ENCODE assay signal across 23 cellular contexts in genomic region chr13:27262546-27262945, GRCh38. TPM values are rescaled to one million over a fixed set of nuclear protein-coding genes. Genes with fewer than 3 reads are reported as not detected.
DNase-seq lines count a peak whose midpoint lies in the region; ATAC-seq lines count a peak whose summit lies in the region.
"Had no signal": no experiment of that assay in that cellular context is flagged by ENCODE, and none has a peak within 500 bp of the region (broad histone marks: within the 10 kb centered on the region; RNA-seq: fewer than 3 reads in every experiment).

No MANE protein-coding gene starts in this region.

- POLR2A ChIA-PET in T-cell (lab: Charles Lee): interaction anchor here in 1 of 2 donors (0.7 kb wide), 1 partner anchor 969 kb away, joined by 10 read pairs; no protein-coding TSS in a partner anchor

- CTCF ChIA-PET in T-cell (lab: Charles Lee): interaction anchor here in 1 of 2 donors (0.6 to 1.0 kb wide), 3 partner anchors 16 to 88 kb away, joined by 3 to 5 read pairs (median 3); no protein-coding TSS in a partner anchor

- peaks cover 30% of the 10 kb centered on the region for H3K36me3 Mint-ChIP-seq in activated naive CD4-positive, alpha-beta T cell treated with anti-CD3 and anti-CD28 coated beads, Interleukin-2, amount 50 U/mL, for 24 hours
- peaks cover 8 to 11% of the 10 kb centered on the region in 2 donors for H3K36me3 Mint-ChIP-seq in activated naive CD4-positive, alpha-beta T cell treated with anti-CD3 and anti-CD28 coated beads, Interleukin-2, amount 50 U/mL, for 72 hours
- peaks cover 32% of the 10 kb centered on the region for H3K36me3 Mint-ChIP-seq in T-cell
- peaks cover 33% of the 10 kb centered on the region for H3K36me3 Mint-ChIP-seq in effector memory CD8-positive, alpha-beta T cell (ENCODE audit: insufficient read depth)
- H3K36me3 Mint-ChIP-seq in stimulated activated naive B cell treated with anti-CD40 and anti-IgM and Interleukin-4, amounts not matched to agents 10 μg/mL and 1 μg/mL and 100 μg/mL, for 72 hours: peaks cover 50 to 55% of the 10 kb centered on the region in 2 donors

- peak overlapping the region; percentile 68 for H3K27ac Mint-ChIP-seq in activated naive CD4-positive, alpha-beta T cell treated with anti-CD3 and anti-CD28 coated beads, Interleukin-2, amount 50 U/mL, for 24 hours
- H3K27ac Mint-ChIP-seq in activated naive CD4-positive, alpha-beta T cell treated with anti-CD3 and anti-CD28 coated beads, Interleukin-2, amount 50 U/mL, for 72 hours: peak overlapping the region in 1 of 2 donors; percentile 24
- peak overlapping the region; percentile 55 to 86 for H3K27ac Mint-ChIP-seq in T-cell
- H3K27ac Mint-ChIP-seq in effector memory CD8-positive, alpha-beta T cell: peak overlapping the region; percentile 8 to 91
- H3K27ac Mint-ChIP-seq in stimulated activated naive B cell treated with anti-CD40 and anti-IgM and Interleukin-4, amounts not matched to agents 10 μg/mL and 1 μg/mL and 100 μg/mL, for 72 hours: peak overlapping the region; percentile 56
- H3K27ac Mint-ChIP-seq: activated CD8-positive, alpha-beta memory T cell treated with anti-CD3 and anti-CD28 coated beads, Interleukin-2, amount 10 ng/mL, durations not matched to agents 7 days and 5 days; B cell; T-helper 1 cell treated with Interleukin-12 subunit alpha and Interleukin-12 subunit beta and Interleukin-4 antibody, amounts not matched to agents 30 μg/mL and 1 μg/mL, for 36 hours had no signal

- no peak for DNase-seq in activated naive CD4-positive, alpha-beta T cell treated with anti-CD3 and anti-CD28 coated beads, Interleukin-2, amount 50 U/mL, for 72 hours (ENCODE audit: low spot score in 2 of 2)
- DNase-seq in T-cell (no peak), NCI-H2107 (lab: John Stamatoyannopoulos, UW) (no peak), T-helper 9 cell (no peak)
- no peak for DNase-seq in effector memory CD8-positive, alpha-beta T cell
- no peak for DNase-seq in stimulated activated naive B cell treated with anti-CD40 and anti-IgM and Interleukin-4, amounts not matched to agents 10 μg/mL and 1 μg/mL and 100 μg/mL, for 72 hours
- DNase-seq: activated CD8-positive, alpha-beta memory T cell treated with anti-CD3 and anti-CD28 coated beads, Interleukin-2, amount 10 ng/mL, durations not matched to agents 7 days and 5 days; cerebellar nuclear complex; COR-L47; DMS79; dorsolateral prefrontal cortex; gastrocnemius medialis; GDM1; Karpas-422; left cardiac atrium; NCI-H1436; NCI-H446 treated with DMSO at 0.1 percent for 48 hours; transverse colon had no signal

- peaks cover 79% of the 10 kb centered on the region for H3K4me1 Mint-ChIP-seq in activated naive CD4-positive, alpha-beta T cell treated with anti-CD3 and anti-CD28 coated beads, Interleukin-2, amount 50 U/mL, for 24 hours
- peaks cover 64 to 71% (median 70%) of the 10 kb centered on the region in 3 donors for H3K4me1 Mint-ChIP-seq in T-cell
- H3K4me1 Mint-ChIP-seq in effector memory CD8-positive, alpha-beta T cell (ENCODE audit: low read depth in 2 of 2): peaks cover 20 to 24% of the 10 kb centered on the region in 2 donors
- H3K4me1 Mint-ChIP-seq in stimulated activated naive B cell treated with anti-CD40 and anti-IgM and Interleukin-4, amounts not matched to agents 10 μg/mL and 1 μg/mL and 100 μg/mL, for 72 hours: peaks cover 38 to 63% of the 10 kb centered on the region in 2 donors

- H3K9me3 Mint-ChIP-seq in activated naive CD4-positive, alpha-beta T cell treated with anti-CD3 and anti-CD28 coated beads, Interleukin-2, amount 50 U/mL, for 24 hours: no peaks in the 10 kb centered on the region
- no peaks in the 10 kb centered on the region for H3K9me3 Mint-ChIP-seq in activated naive CD4-positive, alpha-beta T cell treated with anti-CD3 and anti-CD28 coated beads, Interleukin-2, amount 50 U/mL, for 72 hours
- no peaks in the 10 kb centered on the region for H3K9me3 Mint-ChIP-seq in T-cell
- no peaks in the 10 kb centered on the region for H3K9me3 Mint-ChIP-seq in effector memory CD8-positive, alpha-beta T cell
- no peaks in the 10 kb centered on the region for H3K9me3 Mint-ChIP-seq in stimulated activated naive B cell treated with anti-CD40 and anti-IgM and Interleukin-4, amounts not matched to agents 10 μg/mL and 1 μg/mL and 100 μg/mL, for 72 hours
- H3K9me3 Mint-ChIP-seq: memory B cell; T-helper 1 cell treated with Interleukin-12 subunit alpha and Interleukin-12 subunit beta and Interleukin-4 antibody, amounts not matched to agents 30 μg/mL and 1 μg/mL, for 36 hours had no signal

- no peaks in the 10 kb centered on the region for H3K27me3 Mint-ChIP-seq in activated naive CD4-positive, alpha-beta T cell treated with anti-CD3 and anti-CD28 coated beads, Interleukin-2, amount 50 U/mL, for 24 hours
- no peaks in the 10 kb centered on the region for H3K27me3 Mint-ChIP-seq in T-cell
- no peaks in the 10 kb centered on the region for H3K27me3 Mint-ChIP-seq in effector memory CD8-positive, alpha-beta T cell
- no peaks in the 10 kb centered on the region for H3K27me3 Mint-ChIP-seq in stimulated activated naive B cell treated with anti-CD40 and anti-IgM and Interleukin-4, amounts not matched to agents 10 μg/mL and 1 μg/mL and 100 μg/mL, for 72 hours
- H3K27me3 Mint-ChIP-seq: activated CD8-positive, alpha-beta memory T cell treated with anti-CD3 and anti-CD28 coated beads, Interleukin-2, amount 10 ng/mL, durations not matched to agents 7 days and 5 days; B cell; memory B cell had no signal

- H3K4me3 Mint-ChIP-seq in activated naive CD4-positive, alpha-beta T cell treated with anti-CD3 and anti-CD28 coated beads, Interleukin-2, amount 50 U/mL, for 24 hours: peak overlapping the region; percentile 23
- no peak overlapping the region for H3K4me3 Mint-ChIP-seq in T-cell
- H3K4me3 Mint-ChIP-seq in effector memory CD8-positive, alpha-beta T cell: peak overlapping the region in 1 of 2 donors; percentile 12
- H3K4me3 Mint-ChIP-seq in stimulated activated naive B cell treated with anti-CD40 and anti-IgM and Interleukin-4, amounts not matched to agents 10 μg/mL and 1 μg/mL and 100 μg/mL, for 72 hours: no peak overlapping the region
- H3K4me3 Mint-ChIP-seq: activated CD8-positive, alpha-beta memory T cell treated with anti-CD3 and anti-CD28 coated beads, Interleukin-2, amount 10 ng/mL, durations not matched to agents 7 days and 5 days; B cell; memory B cell; T-helper 1 cell treated with Interleukin-12 subunit alpha and Interleukin-12 subunit beta and Interleukin-4 antibody, amounts not matched to agents 30 μg/mL and 1 μg/mL, for 36 hours had no signal

- ATAC-seq in activated naive CD4-positive, alpha-beta T cell treated with anti-CD3 and anti-CD28 coated beads, Interleukin-2, amount 50 U/mL, for 72 hours: no peak
- ATAC-seq in T-cell (replicated peaks in 1 of 4) (no peak), GM21360 (IDR thresholded peaks at IDR 0.05; ENCODE audit: unreplicated experiment) (no peak)
- no peak for ATAC-seq in effector memory CD8-positive, alpha-beta T cell (replicated peaks)
- no peak for ATAC-seq in stimulated activated naive B cell treated with anti-CD40 and anti-IgM and Interleukin-4, amounts not matched to agents 10 μg/mL and 1 μg/mL and 100 μg/mL, for 72 hours (replicated peaks)
- ATAC-seq: activated CD8-positive, alpha-beta memory T cell treated with anti-CD3 and anti-CD28 coated beads, Interleukin-2, amount 10 ng/mL, durations not matched to agents 7 days and 5 days; gastrocnemius medialis; left cardiac atrium had no signal

RNA-seq across cellular contexts. Expression of gene RASL11A, which starts 8.1 kb away (rescaled TPM):
- total RNA-seq in activated naive CD4-positive, alpha-beta T cell treated with anti-CD3 and anti-CD28 coated beads, Interleukin-2, amount 50 U/mL, for 72 hours: 1 to 10 TPM; 1.8 to 3.4 TPM
- 1 to 10 TPM in 4 of 5 donors, under 1 TPM in 1; 0.96 to 5.4 (median 2.1) TPM for total RNA-seq in T-cell

RNA-seq across cellular contexts. Expression of gene RPL21, which starts 11.2 kb away (rescaled TPM):
- 1,000 to 10,000 TPM; 1,438 to 1,746 TPM for total RNA-seq in activated naive CD4-positive, alpha-beta T cell treated with anti-CD3 and anti-CD28 coated beads, Interleukin-2, amount 50 U/mL, for 72 hours
- total RNA-seq in T-cell: 1,000 to 10,000 TPM; 1,968 to 2,258 (median 2,221) TPM
